ENCODE assay signal across 12 cellular contexts in the genomic region with DNA sequence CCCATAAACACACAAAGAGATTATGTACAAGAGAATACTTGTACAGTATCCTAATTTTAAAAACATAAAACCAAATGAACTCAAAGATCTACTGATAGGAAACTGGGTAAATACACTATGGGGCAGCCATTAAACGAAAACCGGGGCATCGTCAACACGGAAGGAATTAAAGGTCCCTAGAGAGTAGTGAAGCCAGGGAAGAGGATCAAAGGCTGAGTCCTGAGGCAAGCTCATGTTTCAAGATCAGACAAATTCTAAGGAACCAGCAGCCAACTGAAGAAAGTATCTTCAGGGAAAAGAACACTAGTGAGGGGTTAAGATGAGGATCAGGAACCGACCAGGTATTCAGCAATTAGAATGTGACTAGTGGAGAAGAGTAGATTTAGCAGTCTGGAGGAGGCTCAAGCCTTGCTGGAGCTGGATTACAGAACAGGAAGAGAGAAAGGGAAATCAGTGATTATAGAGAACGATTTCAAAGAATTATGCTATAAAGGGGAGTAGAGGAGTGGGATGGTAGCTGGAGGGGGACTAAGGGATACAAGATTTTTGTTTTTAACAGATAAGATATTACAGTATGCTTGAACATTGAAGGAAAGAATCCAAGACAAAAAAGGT. TPM values are rescaled to one million over a fixed set of nuclear protein-coding genes. Genes with fewer than 3 reads are reported as not detected.
DNase-seq lines count a peak whose midpoint lies in the region; ATAC-seq and TF ChIP-seq lines count a peak whose summit lies in the region.
"Had no signal": no experiment of that assay in that cellular context is flagged by ENCODE, and none has a peak within 500 bp of the region (broad histone marks: within the 10 kb centered on the region; RNA-seq: fewer than 3 reads in every experiment).

No MANE protein-coding gene starts in this region.

- no peak overlapping the region for H3K27ac ChIP-seq in left lung
- H3K27ac ChIP-seq: BLaER1 had no signal

- H3K36me3 Mint-ChIP-seq in natural killer cell (peaks cover 1% of the 10 kb centered on the region), T-helper 17 cell (ENCODE audit: low read depth) (peaks cover 4% of the 10 kb centered on the region), memory B cell (peaks cover 28% of the 10 kb centered on the region), type B pancreatic cell (peaks cover 48% of the 10 kb centered on the region)
- peaks cover 14% of the 10 kb centered on the region for H3K36me3 Mint-ChIP-seq in natural killer cell treated with Interleukin-12 subunit alpha and Interleukin-12 subunit beta and Interleukin-15 and Interleukin-18, amount 100 ng/mL, for 72 hours

- H3K9me3 ChIP-seq in T-helper 17 cell (ENCODE audit: control insufficient read depth, low read length, poor library complexity, severe bottlenecking) (no peaks in the 10 kb centered on the region), left lung (no peaks in the 10 kb centered on the region)

- H3K27ac Mint-ChIP-seq in natural killer cell: peak overlapping the region; percentile 5 to 59
- H3K27ac Mint-ChIP-seq in natural killer cell treated with Interleukin-12 subunit alpha and Interleukin-12 subunit beta and Interleukin-15 and Interleukin-18, amount 100 ng/mL, for 72 hours: no peak overlapping the region
- H3K27ac Mint-ChIP-seq in T-helper 17 cell: peak overlapping the region; percentile 86
- H3K27ac Mint-ChIP-seq in memory B cell: peak overlapping the region; percentile 36
- H3K27ac Mint-ChIP-seq in type B pancreatic cell: no peak overlapping the region

- peaks cover 8 to 49% of the 10 kb centered on the region in 2 donors for H3K4me1 ChIP-seq in left lung
- H3K4me1 ChIP-seq: BLaER1 had no signal

- H3K36me3 ChIP-seq in H7 (replicated peaks; ENCODE audit: control insufficient read depth, insufficient read depth, low read length) (no peaks in the 10 kb centered on the region; the same call in none of the 2 replicates), left lung (peaks cover 0 to 49% of the 10 kb centered on the region in 2 donors)

- H3K4me3 ChIP-seq in H7 (ENCODE audit: insufficient read depth, low read depth, low read length) (no peak overlapping the region), left lung (no peak overlapping the region)
- H3K4me3 ChIP-seq: BLaER1, GM12878 had no signal

- TF ChIP-seq CTCF in natural killer cell (IDR thresholded peaks at IDR 0.05) (no peak), type B pancreatic cell (conservative IDR thresholded peaks at IDR 0.05) (no peak), left lung (IDR thresholded peaks at IDR 0.05) (no peak)

- no peaks in the 10 kb centered on the region for H3K27me3 Mint-ChIP-seq in natural killer cell (ENCODE audit: low read depth in 2 of 2)
- no peaks in the 10 kb centered on the region for H3K27me3 Mint-ChIP-seq in natural killer cell treated with Interleukin-12 subunit alpha and Interleukin-12 subunit beta and Interleukin-15 and Interleukin-18, amount 100 ng/mL, for 72 hours
- no peaks in the 10 kb centered on the region for H3K27me3 Mint-ChIP-seq in T-helper 17 cell
- no peaks in the 10 kb centered on the region for H3K27me3 Mint-ChIP-seq in memory B cell
- no peaks in the 10 kb centered on the region for H3K27me3 Mint-ChIP-seq in type B pancreatic cell
- H3K27me3 Mint-ChIP-seq: central memory CD8-positive, alpha-beta T cell had no signal

- intact Hi-C loops in natural killer cell (cut with micrococcal nuclease) (no loop called here), left lung (cut with DNase I) (no loop called here)

- DNase-seq in natural killer cell: no peak
- no peak for DNase-seq in natural killer cell treated with Interleukin-12 subunit alpha and Interleukin-12 subunit beta and Interleukin-15 and Interleukin-18, amount 100 ng/mL, for 72 hours (ENCODE audit: low spot score)
- no peak for DNase-seq in T-helper 17 cell
- no peak for DNase-seq in memory B cell (ENCODE audit: low spot score in 2 of 2)
- no peak for DNase-seq in type B pancreatic cell (ENCODE audit: extremely low spot score, unreplicated experiment)
- DNase-seq in H7: no peak
- DNase-seq in left lung: no peak
- no peak for DNase-seq in NAMALWA (ENCODE audit: low spot score)
- DNase-seq: Karpas-422 had no signal

- H3K9me3 Mint-ChIP-seq in natural killer cell (no peaks in the 10 kb centered on the region), memory B cell (no peaks in the 10 kb centered on the region), type B pancreatic cell (no peaks in the 10 kb centered on the region)
- H3K9me3 Mint-ChIP-seq in natural killer cell treated with Interleukin-12 subunit alpha and Interleukin-12 subunit beta and Interleukin-15 and Interleukin-18, amount 100 ng/mL, for 72 hours: no peaks in the 10 kb centered on the region
- H3K9me3 Mint-ChIP-seq: central memory CD8-positive, alpha-beta T cell had no signal

- H3K4me3 Mint-ChIP-seq in natural killer cell (no peak overlapping the region), T-helper 17 cell (no peak overlapping the region), memory B cell (no peak overlapping the region), type B pancreatic cell (peak overlapping the region; percentile 34)
- no peak overlapping the region for H3K4me3 Mint-ChIP-seq in natural killer cell treated with Interleukin-12 subunit alpha and Interleukin-12 subunit beta and Interleukin-15 and Interleukin-18, amount 100 ng/mL, for 72 hours
- H3K4me3 Mint-ChIP-seq: central memory CD8-positive, alpha-beta T cell had no signal

- peaks cover 55 to 61% of the 10 kb centered on the region in 2 donors for H3K4me1 Mint-ChIP-seq in natural killer cell
- H3K4me1 Mint-ChIP-seq in natural killer cell treated with Interleukin-12 subunit alpha and Interleukin-12 subunit beta and Interleukin-15 and Interleukin-18, amount 100 ng/mL, for 72 hours (ENCODE audit: low read depth in 2 of 2): peaks cover 10 to 28% of the 10 kb centered on the region in 2 donors
- H3K4me1 Mint-ChIP-seq in T-helper 17 cell: peaks cover 18% of the 10 kb centered on the region
- peaks cover 5% of the 10 kb centered on the region for H3K4me1 Mint-ChIP-seq in memory B cell
- H3K4me1 Mint-ChIP-seq in type B pancreatic cell (ENCODE audit: unreplicated experiment): peaks cover 31% of the 10 kb centered on the region

- ATAC-seq in natural killer cell (no peak), T-helper 17 cell (no peak), memory B cell (ENCODE audit: low read depth) (no peak), left lung (no peak)
- ATAC-seq in natural killer cell treated with Interleukin-12 subunit alpha and Interleukin-12 subunit beta and Interleukin-15 and Interleukin-18, amount 100 ng/mL, for 72 hours: no peak
- ATAC-seq: GM12878 had no signal

- H3K27me3 ChIP-seq in H7 (ENCODE audit: control insufficient read depth, insufficient read depth, low read length) (no peaks in the 10 kb centered on the region), left lung (no peaks in the 10 kb centered on the region)
- H3K27me3 ChIP-seq: BLaER1 had no signal

RNA-seq across cellular contexts. Expression of gene SEL1L, which starts 23.7 kb away (rescaled TPM):
- 10 to 100 TPM; 55.0 to 93.0 (median 77.0) TPM for total RNA-seq in natural killer cell
- 100 to 1,000 TPM in 1 of 2 donors, 10 to 100 TPM in 1; 54.9 to 113 TPM for total RNA-seq in natural killer cell treated with Interleukin-12 subunit alpha and Interleukin-12 subunit beta and Interleukin-15 and Interleukin-18, amount 100 ng/mL, for 72 hours
- total RNA-seq in T-helper 17 cell: 10 to 100 TPM; 44.2 to 61.1 TPM
- 58.3 and 59.0 TPM in 2 replicates for total RNA-seq in type B pancreatic cell (ENCODE audit: low replicate concordance)
- 15.6 and 15.7 TPM in 2 replicates for total RNA-seq in H7 (2014; rRNA removed; shearing (Covaris generic))
- total RNA-seq in left lung: 100 to 1,000 TPM in 1 of 2 donors, 10 to 100 TPM in 1; 99.7 to 112 TPM

Comparison
In these comparisons a context has a peak if more than half of its experiments do, and no peak if none do; other contexts are left out.
1. H3K27ac Mint-ChIP-seq: peak in natural killer cell (2 of 2), T-helper 17 cell (single experiment) and memory B cell (single experiment); none in natural killer cell treated with Interleukin-12 subunit alpha and Interleukin-12 subunit beta and Interleukin-15 and Interleukin-18, amount 100 ng/mL, for 72 hours (0 of 2) and type B pancreatic cell (single experiment).